In the genomic region with DNA sequence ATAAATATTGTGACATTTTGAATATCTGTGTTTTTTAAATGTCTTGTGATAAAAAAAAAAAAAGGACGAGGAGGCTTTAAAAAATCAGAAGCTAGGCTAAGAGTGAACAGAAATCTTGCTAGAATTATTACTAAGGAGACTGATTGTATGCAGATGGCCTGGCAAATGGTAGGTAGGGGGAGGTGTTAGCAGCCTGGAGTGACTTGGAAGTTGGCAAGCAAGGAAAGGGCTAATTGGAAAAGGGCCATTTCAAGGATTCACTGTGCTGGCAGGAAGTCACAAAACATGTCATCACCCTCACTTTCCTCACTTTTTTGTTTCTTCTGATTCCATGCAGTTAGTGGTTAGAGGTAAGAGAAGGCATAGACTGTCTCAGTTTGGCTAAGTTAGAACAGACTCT, we compare ENCODE assay signal across 19 cellular contexts.
DNase-seq lines count a peak whose midpoint lies in the region; ATAC-seq and FAIRE-seq lines count a peak whose summit lies in the region.
"Had no signal": no experiment of that assay in that cellular context is flagged by ENCODE, and none has a peak within 500 bp of the region (broad histone marks: within the 10 kb centered on the region; RNA-seq: fewer than 3 reads in every experiment).

No MANE protein-coding gene starts in this region.

- peak; percentile 42 for ATAC-seq in sciatic nerve
- ATAC-seq: SK-N-SH treated with all-trans-retinoic acid at 6 μM for 48 hours had no signal

- DNase-seq in NCI-H82 (lab: John Stamatoyannopoulos, UW), result peak; percentile 27
- DNase-seq in NCI-H82 treated with DMSO at 0.1 percent for 48 hours (lab: John Stamatoyannopoulos, UW; ENCODE audit: unreplicated experiment), result no peak
- peak; percentile 38 for DNase-seq in NCI-H1694 (lab: John Stamatoyannopoulos, UW)
- DNase-seq in cerebellum (ENCODE audit: low spot score), result peak; percentile 22
- DNase-seq in sciatic nerve (ENCODE audit: low spot score), result no peak
- DNase-seq in T-helper 2 cell, result no peak
- no peak for DNase-seq in dedifferentiated amniotic fluid mesenchymal stem cell (ENCODE audit: extremely low spot score)
- DNase-seq in HTR-8/SVneo (ENCODE audit: insufficient read length, low spot score), result no peak
- DNase-seq: CD8-positive, alpha-beta memory T cell; HFFc6; IMR-90; Karpas-422; NCI-H1105 treated with DMSO at 0.1 percent for 48 hours; NCI-H1930; NCI-H510A treated with DMSO at 0.1 percent for 48 hours; OCI-M1; SHP77 treated with DMSO at 0.1 percent for 48 hours had no signal

- no peak for FAIRE-seq in HTR-8/SVneo (lab: Jason Lieb, UNC)
- FAIRE-seq: H54 had no signal

- intact Hi-C loops in sciatic nerve (cut with DNase I), result no loop called here

Comparison
In these comparisons a context has a peak if more than half of its experiments do, and no peak if none do; other contexts are left out.
1. DNase-seq: peak in NCI-H82 (single experiment), NCI-H1694 (single experiment) and cerebellum (single experiment); none in NCI-H82 treated with DMSO at 0.1 percent for 48 hours (single experiment), sciatic nerve (single experiment), T-helper 2 cell (0 of 5), dedifferentiated amniotic fluid mesenchymal stem cell (single experiment) and HTR-8/SVneo (single experiment).